ENCODE assay signal across 14 cellular contexts in genomic region chr19:6234527-6234926, GRCh38. TPM values are rescaled to one million over a fixed set of nuclear protein-coding genes. Genes with fewer than 3 reads are reported as not detected.
A peak's percentile ranks its signal among the peaks of the same experiment; 100 is the strongest.
DNase-seq lines count a peak whose midpoint lies in the region; ATAC-seq, FAIRE-seq and TF ChIP-seq lines count a peak whose summit lies in the region.
"Had no signal": no experiment of that assay in that cellular context is flagged by ENCODE, and none has a peak within 500 bp of the region (broad histone marks: within the 10 kb centered on the region; RNA-seq: fewer than 3 reads in every experiment).

No MANE protein-coding gene starts in this region.

- peak overlapping the region; percentile 69 for H3K27ac Mint-ChIP-seq in activated T-helper 17 cell treated with anti-CD3 and anti-CD28 coated beads, Interleukin-2, amount 50 U/mL, for 72 hours
- H3K27ac Mint-ChIP-seq in stimulated activated naive B cell treated with anti-CD40 and anti-IgM and Interleukin-4, amounts not matched to agents 10 μg/mL and 1 μg/mL and 100 μg/mL, for 72 hours = peak overlapping the region; percentile 37
- H3K27ac Mint-ChIP-seq: activated naive CD8-positive, alpha-beta T cell had no signal

- H3K4me1 ChIP-seq in kidney (ENCODE audit: control insufficient read depth in 1 of 2, insufficient read depth in 1 of 2, low read depth in 1 of 2, low read length in 2 of 2) = peaks cover 25 to 49% of the 10 kb centered on the region in 2 donors
- H3K4me1 ChIP-seq in foreskin keratinocyte = peaks cover 22% of the 10 kb centered on the region

- H3K9ac ChIP-seq in kidney (ENCODE audit: low read length in 2 of 2) = no peak overlapping the region

- DNase-seq in GM12891 (ENCODE audit: insufficient read length, low spot score) = peak; percentile 4
- DNase-seq in kidney = no peak
- no peak for DNase-seq in stimulated activated naive B cell treated with anti-CD40 and anti-IgM and Interleukin-4, amounts not matched to agents 10 μg/mL and 1 μg/mL and 100 μg/mL, for 72 hours
- DNase-seq in HPDE6-E6E7 (ENCODE audit: extremely low spot score) = no peak
- DNase-seq in GM13977 (ENCODE audit: low spot score) = no peak
- no peak for DNase-seq in foreskin keratinocyte
- DNase-seq in nucleus accumbens (lab: John Stamatoyannopoulos, UW) = no peak
- DNase-seq: mesendoderm, NCI-H226 had no signal

- TF ChIP-seq CTCF in kidney (IDR thresholded peaks at IDR 0.05; ENCODE audit: borderline replicate concordance, extremely low read depth, insufficient read depth) = no peak
- TF ChIP-seq CTCF in GM13977 (IDR thresholded peaks at IDR 0.05; ENCODE audit: extremely low read depth, insufficient read depth, missing control alignments) = no peak
- no peak for TF ChIP-seq CTCF in foreskin keratinocyte (conservative IDR thresholded peaks at IDR 0.05)

- FAIRE-seq in GM12891 (lab: Jason Lieb, UNC) = no peak
- FAIRE-seq in kidney (lab: Jason Lieb, UNC) = no peak
- FAIRE-seq: pancreas, urothelium cell line had no signal

- H3K9me3 Mint-ChIP-seq in activated T-helper 17 cell treated with anti-CD3 and anti-CD28 coated beads, Interleukin-2, amount 50 U/mL, for 72 hours = no peaks in the 10 kb centered on the region
- H3K9me3 Mint-ChIP-seq in stimulated activated naive B cell treated with anti-CD40 and anti-IgM and Interleukin-4, amounts not matched to agents 10 μg/mL and 1 μg/mL and 100 μg/mL, for 72 hours = no peaks in the 10 kb centered on the region

- peaks cover 15% of the 10 kb centered on the region for H3K4me1 Mint-ChIP-seq in activated T-helper 17 cell treated with anti-CD3 and anti-CD28 coated beads, Interleukin-2, amount 50 U/mL, for 72 hours
- peaks cover 33 to 56% of the 10 kb centered on the region in 2 donors for H3K4me1 Mint-ChIP-seq in stimulated activated naive B cell treated with anti-CD40 and anti-IgM and Interleukin-4, amounts not matched to agents 10 μg/mL and 1 μg/mL and 100 μg/mL, for 72 hours

- H3K27me3 ChIP-seq in foreskin keratinocyte = no peaks in the 10 kb centered on the region
- H3K27me3 ChIP-seq: pancreas had no signal

- H3K4me3 ChIP-seq in kidney (ENCODE audit: low read length in 2 of 2) = no peak overlapping the region
- H3K4me3 ChIP-seq: pancreas had no signal

- no peaks in the 10 kb centered on the region for H3K36me3 Mint-ChIP-seq in activated T-helper 17 cell treated with anti-CD3 and anti-CD28 coated beads, Interleukin-2, amount 50 U/mL, for 72 hours (ENCODE audit: low read depth)
- peaks cover 18 to 29% of the 10 kb centered on the region in 2 donors for H3K36me3 Mint-ChIP-seq in stimulated activated naive B cell treated with anti-CD40 and anti-IgM and Interleukin-4, amounts not matched to agents 10 μg/mL and 1 μg/mL and 100 μg/mL, for 72 hours

- in situ Hi-C loops in GM13977 (cut with MboI; ENCODE audit: low pct_unique_long_range_greater_than_20kb, low sequenced_read_pairs, unreplicated experiment) = no loop called here

- TF ChIP-seq POLR2A in GM12891 (IDR thresholded peaks at IDR 0.05; ENCODE audit: low read depth, low read length) = no peak

- no peak overlapping the region for H3K4me3 Mint-ChIP-seq in activated T-helper 17 cell treated with anti-CD3 and anti-CD28 coated beads, Interleukin-2, amount 50 U/mL, for 72 hours
- no peak overlapping the region for H3K4me3 Mint-ChIP-seq in stimulated activated naive B cell treated with anti-CD40 and anti-IgM and Interleukin-4, amounts not matched to agents 10 μg/mL and 1 μg/mL and 100 μg/mL, for 72 hours
- H3K4me3 Mint-ChIP-seq: activated naive CD8-positive, alpha-beta T cell had no signal

- H3K27ac ChIP-seq in kidney (ENCODE audit: low read depth in 2 of 2, low read length in 2 of 2) = peak overlapping the region; percentile 51 to 66
- H3K27ac ChIP-seq in foreskin keratinocyte = no peak overlapping the region

- ATAC-seq in activated T-helper 17 cell treated with anti-CD3 and anti-CD28 coated beads, Interleukin-2, amount 50 U/mL, for 72 hours (replicated peaks) = no peak
- ATAC-seq in stimulated activated naive B cell treated with anti-CD40 and anti-IgM and Interleukin-4, amounts not matched to agents 10 μg/mL and 1 μg/mL and 100 μg/mL, for 72 hours (replicated peaks) = no peak
- ATAC-seq in foreskin keratinocyte = no peak
- ATAC-seq: esophagus mucosa, pancreas had no signal

- intact Hi-C loops in kidney (cut with DNase I) = no loop called here

- no peaks in the 10 kb centered on the region for H3K27me3 Mint-ChIP-seq in activated T-helper 17 cell treated with anti-CD3 and anti-CD28 coated beads, Interleukin-2, amount 50 U/mL, for 72 hours
- no peaks in the 10 kb centered on the region for H3K27me3 Mint-ChIP-seq in stimulated activated naive B cell treated with anti-CD40 and anti-IgM and Interleukin-4, amounts not matched to agents 10 μg/mL and 1 μg/mL and 100 μg/mL, for 72 hours
- H3K27me3 Mint-ChIP-seq: activated naive CD8-positive, alpha-beta T cell had no signal

- H3K36me3 ChIP-seq in kidney (ENCODE audit: control insufficient read depth in 1 of 2, insufficient read depth in 2 of 2, low read length in 2 of 2) = no peaks in the 10 kb centered on the region
- H3K36me3 ChIP-seq: pancreas had no signal

- no peaks in the 10 kb centered on the region for H3K9me3 ChIP-seq in kidney (ENCODE audit: control insufficient read depth in 1 of 2, low read length in 2 of 2)
- H3K9me3 ChIP-seq: pancreas had no signal

TF ChIP-seq in GM12891, 5 proteins besides CTCF, POLR2A, EP300 and RAD21:
- no peak for TF ChIP-seq SPI1 (IDR thresholded peaks at IDR 0.05; ENCODE audit: low read depth, low read length)
- TF ChIP-seq POU2F2 (IDR thresholded peaks at IDR 0.05; ENCODE audit: low read depth, low read length) = no peak
- TF ChIP-seq PAX5 (IDR thresholded peaks at IDR 0.05; ENCODE audit: insufficient read depth, low read length, severe bottlenecking) = no peak

RNA-seq across cellular contexts. Expression of gene MLLT1, which starts 45.2 kb away (rescaled TPM):
- 13.6 TPM for polyA plus RNA-seq in GM12891 (2012; ENCODE audit: low read depth, missing spikeins)
- total RNA-seq in activated T-helper 17 cell treated with anti-CD3 and anti-CD28 coated beads, Interleukin-2, amount 50 U/mL, for 72 hours = 10 to 100 TPM; 31.3 to 51.8 TPM
- total RNA-seq in kidney (53.2 TPM), foreskin keratinocyte (18.9 and 24.4 TPM in 2 replicates)
- polyA plus RNA-seq in kidney (ENCODE audit: insufficient read depth, low read depth, low replicate concordance) (32.0 TPM), foreskin keratinocyte (23.9 and 26.1 TPM in 2 replicates)
